Comparison of ENCODE assay signal across 32 cellular contexts in the genomic region with DNA sequence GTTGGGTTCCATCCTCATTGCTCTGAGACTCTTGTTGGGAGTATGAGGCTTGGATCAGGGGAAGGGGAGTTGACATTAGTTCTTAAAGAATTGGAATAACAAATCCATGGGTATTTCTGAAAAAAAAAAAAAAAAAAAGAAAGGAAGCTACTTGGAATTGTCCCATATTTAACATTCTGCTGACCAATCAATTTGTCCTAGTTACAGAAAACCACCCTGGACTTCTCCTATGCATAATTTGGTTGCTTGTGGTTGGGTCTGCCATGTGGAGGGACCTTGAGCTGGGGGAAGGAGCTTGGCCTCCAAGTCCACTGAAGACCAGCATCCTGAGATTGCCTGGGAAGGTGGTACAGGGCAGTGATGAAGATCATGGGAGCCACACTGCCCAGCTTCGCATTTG. TPM values are rescaled to one million over a fixed set of nuclear protein-coding genes. Genes with fewer than 3 reads are reported as not detected.
"Had no signal": no experiment of that assay in that cellular context is flagged by ENCODE, and none has a peak within 500 bp of the region (broad histone marks: within the 10 kb centered on the region; RNA-seq: fewer than 3 reads in every experiment).

No MANE protein-coding gene starts in this region.

- H3K27me3 ChIP-seq: neural progenitor cell, ovary, thyroid gland, tibial nerve, upper lobe of left lung, vagina had no signal

- H2AFZ ChIP-seq: neural progenitor cell, parathyroid adenoma had no signal

- H3K4me1 ChIP-seq: neural progenitor cell, parathyroid adenoma, psoas muscle, spleen, thyroid gland, tibial nerve, upper lobe of left lung, vagina had no signal

- H3K9me3 ChIP-seq: ovary, psoas muscle, spleen, thoracic aorta, thyroid gland, tibial nerve, upper lobe of left lung, vagina had no signal

- H3K9ac ChIP-seq: neural progenitor cell, parathyroid adenoma had no signal

- DNase-seq: natural killer cell; occipital lobe; ovary; posterior cingulate gyrus; psoas muscle; right cardiac atrium; spleen; stimulated activated CD4-positive, alpha-beta T cell treated with anti-CD3 and anti-CD28 coated beads, Interleukin-12 subunit alpha, Interleukin-12 subunit beta, amount 100 ng/mL, for 4 hours; stimulated activated CD4-positive, alpha-beta T cell treated with anti-CD3 and anti-CD28 coated beads, Interleukin-1b, Interleukin-23, amount 100 ng/mL, for 48 hours; stimulated activated CD4-positive, alpha-beta T cell treated with anti-CD3 and anti-CD28 coated beads, Interleukin-4, amount 100 ng/mL, for 1 hour; stimulated activated CD4-positive, alpha-beta T cell treated with anti-CD3 and anti-CD28 coated beads, Interleukin-4, amount 100 ng/mL, for 4 hours; stimulated activated CD8-positive, alpha-beta memory T cell treated with anti-CD3 and anti-CD28 coated beads, Interleukin-4, amount 100 ng/mL, for 48 hours; stimulated activated naive CD4-positive, alpha-beta T cell; stimulated activated naive CD8-positive, alpha-beta T cell treated with anti-CD3 and anti-CD28 coated beads, Interleukin-15, amount 100 ng/mL, for 72 hours; stimulated activated naive CD8-positive, alpha-beta T cell treated with anti-CD3 and anti-CD28 coated beads, Interleukin-15, Interleukin-2, amounts not matched to agents 100 U/mL and 50 U/mL, for 24 hours; substantia nigra; thyroid gland; trophoblast cell; upper lobe of left lung had no signal

- H3K36me3 ChIP-seq: neural progenitor cell, ovary, spleen, thoracic aorta, thyroid gland, tibial nerve, upper lobe of left lung, vagina had no signal

- ATAC-seq: natural killer cell; psoas muscle; right cardiac atrium; sciatic nerve; stimulated activated memory B cell treated with anti-CD40 and anti-IgM and Interleukin-4, amounts not matched to agents 10 μg/mL and 1 μg/mL and 100 μg/mL, for 72 hours; stimulated activated naive CD8-positive, alpha-beta T cell treated with anti-CD3 and anti-CD28 coated beads, Interleukin-15, amount 100 ng/mL, for 72 hours; stimulated activated naive CD8-positive, alpha-beta T cell treated with anti-CD3 and anti-CD28 coated beads, Interleukin-15, Interleukin-2, amounts not matched to agents 100 U/mL and 50 U/mL, for 24 hours had no signal

- FAIRE-seq: urothelium cell line had no signal

- H3K79me2 ChIP-seq: parathyroid adenoma had no signal

- H3K27ac ChIP-seq: neural progenitor cell, ovary, parathyroid adenoma, psoas muscle, skin epidermis, spleen, thoracic aorta, thyroid gland, tibial nerve, upper lobe of left lung, vagina had no signal

- H3K4me3 ChIP-seq: neural progenitor cell, ovary, psoas muscle, skin epidermis, smooth muscle cell, spleen, thoracic aorta, thyroid gland, tibial nerve, upper lobe of left lung, vagina had no signal

- H3K4me2 ChIP-seq: neural progenitor cell, smooth muscle cell had no signal

RNA-seq across cellular contexts. Expression of gene PLG, which starts 32.6 kb away (rescaled TPM):
- total RNA-seq: natural killer cell, renal cortical epithelial cell, right cardiac atrium, smooth muscle cell, temporal lobe, thoracic aorta, thyroid gland, vagina had no signal
- polyA plus RNA-seq: neural cell, ovary, psoas muscle, right cardiac atrium, spleen had no signal
